In genomic region chr7:18468794-18469193, GRCh38 we compare ENCODE assay signal across 20 cellular contexts. TPM values are rescaled to one million over a fixed set of nuclear protein-coding genes. Genes with fewer than 3 reads are reported as not detected.
A peak's percentile ranks its signal among the peaks of the same experiment; 100 is the strongest.
DNase-seq lines count a peak whose midpoint lies in the region; ATAC-seq, FAIRE-seq and TF ChIP-seq lines count a peak whose summit lies in the region.
"Had no signal": no experiment of that assay in that cellular context is flagged by ENCODE, and none has a peak within 500 bp of the region (broad histone marks: within the 10 kb centered on the region; RNA-seq: fewer than 3 reads in every experiment).

No MANE protein-coding gene starts in this region.

- in situ Hi-C loops in GM13976 (cut with MboI; ENCODE audit: low sequenced_read_pairs, unreplicated experiment) = no loop called here
- in situ Hi-C loops in HAP-1 (cut with MboI; ENCODE audit: low sequenced_read_pairs) = no loop called here

- no peak overlapping the region for H3K4me3 ChIP-seq in smooth muscle cell
- no peak overlapping the region for H3K4me3 ChIP-seq in HAP-1
- H3K4me3 ChIP-seq in colonic mucosa = no peak overlapping the region
- H3K4me3 ChIP-seq in pancreas = no peak overlapping the region

- no peaks in the 10 kb centered on the region for H3F3A ChIP-seq in smooth muscle cell (ENCODE audit: low read depth)

- FAIRE-seq in pancreas (lab: Jason Lieb, UNC) = no peak

- no peaks in the 10 kb centered on the region for H3K9me3 ChIP-seq in smooth muscle cell (replicated peaks; ENCODE audit: low read depth)
- H3K9me3 ChIP-seq in HAP-1 = no peaks in the 10 kb centered on the region
- no peaks in the 10 kb centered on the region for H3K9me3 ChIP-seq in colonic mucosa
- H3K9me3 ChIP-seq in pancreas = no peaks in the 10 kb centered on the region

- intact Hi-C loops in colonic mucosa (cut with DNase I) = no loop called here
- intact Hi-C loops in pancreas (cut with DNase I) = no loop called here

- H4K20me1 ChIP-seq in smooth muscle cell (ENCODE audit: low read depth) = no peaks in the 10 kb centered on the region

- DNase-seq in GM13976 (ENCODE audit: low spot score) (peak; percentile 18), GM20000 (ENCODE audit: low spot score) (peak; percentile 24), smooth muscle cell (lab: John Stamatoyannopoulos, UW; ENCODE audit: unreplicated experiment) (no peak), HAP-1 (ENCODE audit: low spot score in 2 of 2) (no peak), colonic mucosa (no peak), pancreas (no peak)
- DNase-seq: BE2C; CD4-positive, alpha-beta memory T cell; EL; GOT3; IMR-90; Kasumi-1; NCI-H1417 treated with DMSO at 0.1 percent for 48 hours; NCI-H2029 treated with DMSO at 0.1 percent for 48 hours; NCI-H2227 treated with DMSO at 0.1 percent for 48 hours; NCI-H526; NK-92 treated with Interleukin-12 subunit alpha and Interleukin-12 subunit beta, amount 100 ng/mL, for 24 hours; PC-3; T-helper 1 cell had no signal

- H3K36me3 ChIP-seq in smooth muscle cell (ENCODE audit: low read depth) = no peaks in the 10 kb centered on the region
- no peaks in the 10 kb centered on the region for H3K36me3 ChIP-seq in HAP-1 (replicated peaks)
- H3K36me3 ChIP-seq in colonic mucosa = no peaks in the 10 kb centered on the region
- no peaks in the 10 kb centered on the region for H3K36me3 ChIP-seq in pancreas
- H3K36me3 ChIP-seq: BE2C had no signal

- H3K79me2 ChIP-seq in smooth muscle cell (ENCODE audit: low read depth) = no peaks in the 10 kb centered on the region

- peak overlapping the region; percentile 41 for H3K4me2 ChIP-seq in smooth muscle cell

- H3K27ac ChIP-seq in smooth muscle cell (ENCODE audit: low read depth) (no peak overlapping the region), colonic mucosa (no peak overlapping the region), pancreas (no peak overlapping the region)

- H3K27me3 ChIP-seq in smooth muscle cell (ENCODE audit: low read depth) (no peaks in the 10 kb centered on the region), HAP-1 (ENCODE audit: low read depth) (no peaks in the 10 kb centered on the region), colonic mucosa (no peaks in the 10 kb centered on the region), pancreas (no peaks in the 10 kb centered on the region)
- H3K27me3 ChIP-seq: BE2C had no signal

- H3K9ac ChIP-seq in smooth muscle cell (ENCODE audit: low read depth) = no peak overlapping the region
- H3K9ac ChIP-seq in colonic mucosa (ENCODE audit: low read depth in 2 of 2, low read length in 2 of 2) = no peak overlapping the region

- ATAC-seq in SK-N-SH treated with all-trans-retinoic acid at 6 μM for 48 hours = no peak
- ATAC-seq in pancreas = no peak
- ATAC-seq: PC-3 had no signal

- no peak for TF ChIP-seq CTCF in GM13976 (IDR thresholded peaks at IDR 0.05; ENCODE audit: borderline replicate concordance, control extremely low read depth, extremely low read depth, insufficient read depth, missing control alignments)
- TF ChIP-seq CTCF in GM20000 (IDR thresholded peaks at IDR 0.05; ENCODE audit: extremely low read depth, missing control alignments) = no peak
- TF ChIP-seq CTCF in smooth muscle cell (IDR thresholded peaks at IDR 0.05; ENCODE audit: borderline replicate concordance, insufficient read depth, poor library complexity, severe bottlenecking) = no peak
- no peak for TF ChIP-seq CTCF in colonic mucosa (IDR thresholded peaks at IDR 0.05)
- no peak for TF ChIP-seq CTCF in pancreas (IDR thresholded peaks at IDR 0.05)

- H3K4me1 ChIP-seq in smooth muscle cell (ENCODE audit: low read depth) (no peaks in the 10 kb centered on the region), HAP-1 (no peaks in the 10 kb centered on the region), colonic mucosa (no peaks in the 10 kb centered on the region), pancreas (peaks cover 0 to 5% (median 0%) of the 10 kb centered on the region in 3 donors)

- no peak overlapping the region for H2AFZ ChIP-seq in smooth muscle cell (ENCODE audit: low read depth)

TF ChIP-seq in SK-N-SH treated with all-trans-retinoic acid at 6 μM for 48 hours, 23 proteins besides CTCF, POLR2A, EP300 and RAD21:
- peak; percentile 84 for TF ChIP-seq SNAI2 (CRISPR knock-in tag; IDR thresholded peaks at IDR 0.05)
- TF ChIP-seq ISL1 (CRISPR knock-in tag; IDR thresholded peaks at IDR 0.05) = peak; percentile 86
- TF ChIP-seq ZNF70 (CRISPR knock-in tag; IDR thresholded peaks at IDR 0.05) = no peak
- TF ChIP-seq ZC3H10 (CRISPR knock-in tag; IDR thresholded peaks at IDR 0.05) = peak; percentile 84
- no peak for TF ChIP-seq CSDC2 (CRISPR knock-in tag; IDR thresholded peaks at IDR 0.05)
- no peak for TF ChIP-seq ARNTL (CRISPR knock-in tag; IDR thresholded peaks at IDR 0.05; ENCODE audit: borderline replicate concordance, low read depth)
- TF ChIP-seq BACH2 (CRISPR knock-in tag; IDR thresholded peaks at IDR 0.05; ENCODE audit: borderline replicate concordance) = no peak
- TF ChIP-seq, protein P1, sequence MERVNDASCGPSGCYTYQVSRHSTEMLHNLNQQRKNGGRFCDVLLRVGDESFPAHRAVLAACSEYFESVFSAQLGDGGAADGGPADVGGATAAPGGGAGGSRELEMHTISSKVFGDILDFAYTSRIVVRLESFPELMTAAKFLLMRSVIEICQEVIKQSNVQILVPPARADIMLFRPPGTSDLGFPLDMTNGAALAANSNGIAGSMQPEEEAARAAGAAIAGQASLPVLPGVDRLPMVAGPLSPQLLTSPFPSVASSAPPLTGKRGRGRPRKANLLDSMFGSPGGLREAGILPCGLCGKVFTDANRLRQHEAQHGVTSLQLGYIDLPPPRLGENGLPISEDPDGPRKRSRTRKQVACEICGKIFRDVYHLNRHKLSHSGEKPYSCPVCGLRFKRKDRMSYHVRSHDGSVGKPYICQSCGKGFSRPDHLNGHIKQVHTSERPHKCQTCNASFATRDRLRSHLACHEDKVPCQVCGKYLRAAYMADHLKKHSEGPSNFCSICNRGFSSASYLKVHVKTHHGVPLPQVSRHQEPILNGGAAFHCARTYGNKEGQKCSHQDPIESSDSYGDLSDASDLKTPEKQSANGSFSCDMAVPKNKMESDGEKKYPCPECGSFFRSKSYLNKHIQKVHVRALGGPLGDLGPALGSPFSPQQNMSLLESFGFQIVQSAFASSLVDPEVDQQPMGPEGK (CRISPR knock-in tag; IDR thresholded peaks at IDR 0.05; ENCODE audit: borderline replicate concordance) = 0 out of 2 replicates have a peak, but pooled peaks have one; percentile 49
- TF ChIP-seq ZFP3 (CRISPR knock-in tag; IDR thresholded peaks at IDR 0.05) = peak; percentile 17; the same call in 1 of the 2 replicates
- TF ChIP-seq, protein P2, sequence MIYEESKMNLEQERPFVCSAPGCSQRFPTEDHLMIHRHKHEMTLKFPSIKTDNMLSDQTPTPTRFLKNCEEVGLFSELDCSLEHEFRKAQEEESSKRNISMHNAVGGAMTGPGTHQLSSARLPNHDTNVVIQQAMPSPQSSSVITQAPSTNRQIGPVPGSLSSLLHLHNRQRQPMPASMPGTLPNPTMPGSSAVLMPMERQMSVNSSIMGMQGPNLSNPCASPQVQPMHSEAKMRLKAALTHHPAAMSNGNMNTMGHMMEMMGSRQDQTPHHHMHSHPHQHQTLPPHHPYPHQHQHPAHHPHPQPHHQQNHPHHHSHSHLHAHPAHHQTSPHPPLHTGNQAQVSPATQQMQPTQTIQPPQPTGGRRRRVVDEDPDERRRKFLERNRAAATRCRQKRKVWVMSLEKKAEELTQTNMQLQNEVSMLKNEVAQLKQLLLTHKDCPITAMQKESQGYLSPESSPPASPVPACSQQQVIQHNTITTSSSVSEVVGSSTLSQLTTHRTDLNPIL (CRISPR knock-in tag; IDR thresholded peaks at IDR 0.05; ENCODE audit: low read depth) = peak; percentile 93
- TF ChIP-seq, protein P3, sequence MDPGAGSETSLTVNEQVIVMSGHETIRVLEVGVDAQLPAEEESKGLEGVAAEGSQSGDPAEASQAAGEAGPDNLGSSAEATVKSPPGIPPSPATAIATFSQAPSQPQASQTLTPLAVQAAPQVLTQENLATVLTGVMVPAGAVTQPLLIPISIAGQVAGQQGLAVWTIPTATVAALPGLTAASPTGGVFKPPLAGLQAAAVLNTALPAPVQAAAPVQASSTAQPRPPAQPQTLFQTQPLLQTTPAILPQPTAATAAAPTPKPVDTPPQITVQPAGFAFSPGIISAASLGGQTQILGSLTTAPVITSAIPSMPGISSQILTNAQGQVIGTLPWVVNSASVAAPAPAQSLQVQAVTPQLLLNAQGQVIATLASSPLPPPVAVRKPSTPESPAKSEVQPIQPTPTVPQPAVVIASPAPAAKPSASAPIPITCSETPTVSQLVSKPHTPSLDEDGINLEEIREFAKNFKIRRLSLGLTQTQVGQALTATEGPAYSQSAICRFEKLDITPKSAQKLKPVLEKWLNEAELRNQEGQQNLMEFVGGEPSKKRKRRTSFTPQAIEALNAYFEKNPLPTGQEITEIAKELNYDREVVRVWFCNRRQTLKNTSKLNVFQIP (CRISPR knock-in tag; IDR thresholded peaks at IDR 0.05; ENCODE audit: borderline replicate concordance, low read depth) = no peak
- TF ChIP-seq PPARA (CRISPR knock-in tag; IDR thresholded peaks at IDR 0.05; ENCODE audit: borderline replicate concordance) = no peak
- TF ChIP-seq ZNF8 (CRISPR knock-in tag; IDR thresholded peaks at IDR 0.05) = 0 out of 2 replicates have a peak, but pooled peaks have one; percentile 36
- TF ChIP-seq TCF4 (CRISPR knock-in tag; IDR thresholded peaks at IDR 0.05; ENCODE audit: borderline replicate concordance) = no peak
- TF ChIP-seq RARB (CRISPR knock-in tag; IDR thresholded peaks at IDR 0.05) = no peak
TF ChIP-seq in SK-N-SH treated with all-trans-retinoic acid at 6 μM for 48 hours: peak in this region for 7.

RNA-seq across cellular contexts. Expression of gene HDAC9, which starts 26.8 kb away (rescaled TPM):
- total RNA-seq in smooth muscle cell (7.1 and 9.2 TPM in 2 replicates), colonic mucosa (1 to 10 TPM; 2.6 to 8.7 TPM), pancreas (10 to 100 TPM in 1 of 6 donors, 1 to 10 TPM in 5; 1.3 to 12.3 (median 3.5) TPM)
- polyA plus RNA-seq in smooth muscle cell (2.2 and 2.5 TPM in 2 replicates), pancreas (1 to 10 TPM; 1.5 to 4.8 TPM)

Comparison
In these comparisons a context has a peak if more than half of its experiments do, and no peak if none do; other contexts are left out.
1. DNase-seq: peak in GM13976 (single experiment) and GM20000 (single experiment); none in smooth muscle cell (single experiment), HAP-1 (0 of 2), colonic mucosa (single experiment) and pancreas (0 of 6).